ENCODE assay signal across 9 cellular contexts in the genomic region with DNA sequence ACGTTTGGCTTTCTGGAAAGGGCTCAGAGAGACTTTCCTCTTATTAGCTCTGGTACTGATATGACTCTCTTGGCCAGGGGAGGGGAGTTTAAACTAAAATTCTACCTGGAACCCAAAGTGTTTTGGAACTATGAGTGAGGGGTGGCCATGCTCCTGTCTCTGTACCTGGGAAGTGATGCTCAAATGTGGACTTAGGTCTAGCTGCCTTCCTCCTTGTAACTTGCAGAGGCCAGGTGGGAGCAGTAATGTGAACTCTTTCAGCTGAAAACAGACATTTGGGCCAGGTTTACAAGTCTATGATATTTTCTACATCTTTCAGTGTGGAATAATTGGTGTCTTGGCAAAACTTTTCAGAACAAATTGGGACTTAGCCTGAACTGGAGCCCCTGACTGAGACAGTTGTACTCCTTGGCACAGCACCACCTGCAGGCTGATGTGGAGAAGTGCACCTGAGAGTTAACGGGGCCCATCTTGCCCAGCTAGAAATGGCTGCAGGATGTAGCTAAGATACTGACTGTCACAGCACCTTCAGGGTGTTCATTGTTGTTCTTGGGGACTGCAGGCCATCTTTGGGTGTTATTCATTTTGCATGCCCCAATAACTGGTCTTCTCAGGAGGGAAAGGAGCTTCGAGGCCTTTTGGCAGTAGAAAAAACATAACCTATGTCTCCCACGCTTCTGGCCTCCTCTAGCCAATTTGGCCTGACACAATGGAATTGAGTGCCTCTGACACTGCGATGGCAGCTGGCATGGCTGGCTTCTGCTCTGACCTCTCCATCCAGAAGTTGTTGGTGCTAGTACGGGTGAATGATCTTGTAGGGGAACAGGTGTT. TPM values are rescaled to one million over a fixed set of nuclear protein-coding genes. Genes with fewer than 3 reads are reported as not detected.
DNase-seq lines count a peak whose midpoint lies in the region; ATAC-seq and TF ChIP-seq lines count a peak whose summit lies in the region.
"Had no signal": no experiment of that assay in that cellular context is flagged by ENCODE, and none has a peak within 500 bp of the region (broad histone marks: within the 10 kb centered on the region; RNA-seq: fewer than 3 reads in every experiment).

No MANE protein-coding gene starts in this region.

- DNase-seq in GM10248 (ENCODE audit: extremely low spot score) (peak; percentile 67), H4 (ENCODE audit: low spot score) (peak; percentile 39), LNCaP clone FGC (ENCODE audit: low read depth) (peak; percentile 27), SKM-1 (lab: John Stamatoyannopoulos, UW; ENCODE audit: unreplicated experiment) (peak; percentile 59), heart right ventricle (peak; percentile 50 to 70), renal cortical epithelial cell (ENCODE audit: low read depth) (peak; percentile 57), epidermal melanocyte (ENCODE audit: insufficient read length, low spot score) (no peak)
- DNase-seq in activated naive CD4-positive, alpha-beta T cell treated with anti-CD3 and anti-CD28 coated beads, Interleukin-2, amount 50 U/mL, for 16 hours, result peak; percentile 65

- H3K4me1 ChIP-seq in heart right ventricle, result peaks cover 0 to 2% (median 0%) of the 10 kb centered on the region in 9 donors

- CTCF ChIA-PET in GM10248 (lab: Yijun Ruan, JAX), result interaction anchor here (0.6 to 9.4 kb wide), 39 partner anchors 9 to 1508 kb away, joined by 3 to 154 read pairs (median 6); a partner anchor contains a TSS

- TF ChIP-seq CTCF in GM10248 (IDR thresholded peaks at IDR 0.05; ENCODE audit: control extremely low read depth, extremely low read depth, low read depth, missing control alignments) (peak; percentile 89), LNCaP clone FGC (IDR thresholded peaks at IDR 0.05; ENCODE audit: control insufficient read depth, extremely low read depth, insufficient read depth) (peak; percentile 90), heart right ventricle (IDR thresholded peaks at IDR 0.05) (peak; percentile 82 to 95 (median 91))

- WGBS in heart right ventricle, 2 donors, result 64 to 73% methylated on average over 6 of the region's 6 CpGs

- no peaks in the 10 kb centered on the region for H3K27me3 ChIP-seq in heart right ventricle

- intact Hi-C loops in heart right ventricle (cut with DNase I), result loop anchor here (1.0 to 10.0 kb wide), 6 partner anchors 56 to 218 kb away; no protein-coding TSS in a partner anchor

- peaks cover 0 to 16% (median 0%) of the 10 kb centered on the region in 9 donors for H3K36me3 ChIP-seq in heart right ventricle

- no peaks in the 10 kb centered on the region for H3K9me3 ChIP-seq in heart right ventricle

- H3K27ac ChIP-seq in heart right ventricle, result no peak overlapping the region

- ATAC-seq in heart right ventricle, result peak; percentile 84 to 92 (median 90)

- no peak overlapping the region for H3K4me3 ChIP-seq in LNCaP clone FGC (ENCODE audit: low read depth, low read length)
- H3K4me3 ChIP-seq in heart right ventricle, result no peak overlapping the region
- H3K4me3 ChIP-seq: skin epidermis had no signal

- POLR2A ChIA-PET in GM10248 (lab: Yijun Ruan, JAX), result interaction anchor here (0.6 kb wide), 1 partner anchor 269 kb away, joined by 3 read pairs; no protein-coding TSS in a partner anchor

RNA-seq across cellular contexts. Expression of a gene that starts 37.1 kb away (rescaled TPM):
- total RNA-seq in H4 (2014; rRNA removed; shearing (Covaris generic)), result 16.8 and 22.9 TPM in 2 replicates
- total RNA-seq in heart right ventricle (10 to 100 TPM in 5 of 10 donors, 1 to 10 TPM in 5; 5.8 to 15.4 (median 10.2) TPM), renal cortical epithelial cell (25.2 and 29.8 TPM in 2 replicates)
- polyA plus RNA-seq in heart right ventricle, result 1 to 10 TPM; 2.3 to 3.1 TPM
